Comparison of ENCODE assay signal across 8 cellular contexts in the genomic region with DNA sequence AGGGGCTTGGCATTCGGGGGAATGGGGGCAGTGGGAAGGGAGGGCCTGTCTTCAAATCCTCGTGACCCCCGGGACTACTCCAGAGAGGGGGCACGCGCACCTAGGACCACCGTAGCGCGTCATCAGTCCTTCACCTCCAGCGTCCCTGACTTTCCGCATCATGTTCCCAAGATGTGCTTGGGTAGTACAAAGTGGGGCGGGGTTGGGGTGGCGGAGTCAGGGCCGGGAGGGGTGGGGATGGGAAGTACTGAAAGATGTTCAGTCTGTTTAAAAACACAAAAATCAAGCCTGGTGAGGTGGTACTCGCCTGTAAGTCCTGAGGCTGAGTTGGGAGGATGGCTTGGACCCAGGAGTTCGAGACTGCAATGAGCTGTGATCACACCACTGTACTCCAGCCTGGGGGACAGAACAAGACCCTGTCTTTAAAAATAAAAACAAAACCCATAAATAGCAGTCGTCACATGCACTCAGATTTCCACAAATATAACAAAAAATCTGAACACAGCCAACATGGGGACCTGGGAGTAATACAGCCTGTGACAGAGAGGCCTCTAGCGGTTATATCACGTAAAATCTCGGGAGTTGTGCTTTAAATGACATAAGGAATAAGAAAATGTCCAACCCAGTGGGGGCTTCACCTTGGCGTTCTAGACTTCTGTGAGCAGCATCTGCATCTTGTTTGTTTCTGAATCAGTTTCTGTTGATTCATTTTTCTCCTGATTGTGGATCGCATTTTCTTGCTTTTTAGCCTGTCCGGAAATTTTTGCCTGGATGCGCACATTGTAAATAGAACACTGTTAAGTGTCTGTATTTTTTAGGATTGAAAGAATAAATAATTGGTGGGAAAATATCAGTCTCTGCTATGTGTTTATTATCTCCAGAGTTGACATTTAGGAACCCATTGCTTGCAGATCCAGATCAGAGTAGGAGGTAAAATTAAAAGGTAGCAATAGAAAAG. TPM values are rescaled to one million over a fixed set of nuclear protein-coding genes. Genes with fewer than 3 reads are reported as not detected.
DNase-seq lines count a peak whose midpoint lies in the region; ATAC-seq and TF ChIP-seq lines count a peak whose summit lies in the region.

No MANE protein-coding gene starts in this region.

- DNase-seq in NCI-H2196 (lab: John Stamatoyannopoulos, UW; ENCODE audit: unreplicated experiment) (peak; percentile 68), mucosa of descending colon (peak in 1 of 3 donors; percentile 68), ureter (ENCODE audit: low spot score) (peak; percentile 62)
- peak; percentile 17 to 35 for DNase-seq in activated CD4-positive, alpha-beta T cell treated with anti-CD3 and anti-CD28 coated beads for 4 hours

- H3K27ac ChIP-seq in BLaER1 (no peak overlapping the region), esophagus (ENCODE audit: low read depth in 2 of 2, low read length in 1 of 2) (peak overlapping the region; percentile 91 to 96)

- H4K20me1 ChIP-seq in BLaER1 = peaks cover 22% of the 10 kb centered on the region; the same call in 1 of the 2 replicates

- H3K27me3 ChIP-seq in BLaER1 = no peaks in the 10 kb centered on the region
- H3K27me3 ChIP-seq in esophagus (ENCODE audit: control insufficient read depth in 1 of 2, insufficient read depth in 2 of 2, low read length in 2 of 2) = no peaks in the 10 kb centered on the region

- ATAC-seq in GM19351 (IDR thresholded peaks at IDR 0.05; ENCODE audit: unreplicated experiment) (peak; percentile 37), mucosa of descending colon (peak; percentile 26), HG02642 (IDR thresholded peaks at IDR 0.05; ENCODE audit: poor library complexity, unreplicated experiment) (no peak)

- H3K4me3 ChIP-seq in BLaER1 (peak overlapping the region; percentile 85), esophagus (ENCODE audit: low read depth in 1 of 2, low read length in 2 of 2) (peak overlapping the region; percentile 18 to 72), mucosa of descending colon (no peak overlapping the region)

- intact Hi-C loops in mucosa of descending colon (cut with DNase I, micrococcal nuclease) = no loop called here

- TF ChIP-seq CTCF in mucosa of descending colon (IDR thresholded peaks at IDR 0.05) = peak; percentile 44

- H3K36me3 ChIP-seq in BLaER1 (no peaks in the 10 kb centered on the region), esophagus (ENCODE audit: control insufficient read depth in 2 of 2, insufficient read depth in 2 of 2, low read length in 1 of 2) (no peaks in the 10 kb centered on the region), mucosa of descending colon (ENCODE audit: low read depth) (no peaks in the 10 kb centered on the region)

- no peaks in the 10 kb centered on the region for H3K9me3 ChIP-seq in BLaER1
- H3K9me3 ChIP-seq in esophagus (ENCODE audit: control insufficient read depth in 2 of 2, insufficient read depth in 1 of 2, low read depth in 1 of 2, low read length in 1 of 2) = no peaks in the 10 kb centered on the region
- no peaks in the 10 kb centered on the region for H3K9me3 ChIP-seq in mucosa of descending colon

- peaks cover 28% of the 10 kb centered on the region for H3K4me1 ChIP-seq in BLaER1
- H3K4me1 ChIP-seq in esophagus (ENCODE audit: control insufficient read depth in 2 of 2, insufficient read depth in 2 of 2, low read length in 1 of 2) = peaks cover 2 to 21% of the 10 kb centered on the region in 2 donors
- peaks cover 10% of the 10 kb centered on the region for H3K4me1 ChIP-seq in mucosa of descending colon (ENCODE audit: low read depth)

- peak overlapping the region; percentile 92 for H3K4me2 ChIP-seq in BLaER1

- 11 to 14% methylated on average over 23 of the region's 23 CpGs for WGBS in esophagus, 2 donors

- H3K9ac ChIP-seq in BLaER1 = peak overlapping the region; percentile 74; the same call in 1 of the 2 replicates

RNA-seq across cellular contexts. Expression of a gene that starts 0.7 kb away (rescaled TPM):
- 10 to 100 TPM; 20.8 to 25.6 TPM for polyA plus RNA-seq in esophagus
- total RNA-seq in mucosa of descending colon = 10 to 100 TPM; 16.2 to 27.2 (median 26.1) TPM
- total RNA-seq in ureter = 73.6 TPM

RNA-seq across cellular contexts. Expression of a gene that starts 33.1 kb away (rescaled TPM):
- 10 to 100 TPM; 25.1 to 72.5 TPM for polyA plus RNA-seq in esophagus
- total RNA-seq in mucosa of descending colon (under 1 TPM in 2 of 3 donors, not detected in 1; 0.16 to 0.58 TPM), ureter (5.5 TPM)

RNA-seq across cellular contexts. Expression of a gene that starts 58.1 kb away (rescaled TPM):
- 10 to 100 TPM in 1 of 2 donors, 1 to 10 TPM in 1; 8.9 to 21.2 TPM for polyA plus RNA-seq in esophagus
- total RNA-seq in mucosa of descending colon (under 1 TPM in 1 of 3 donors, not detected in 2; 0.41 TPM), ureter (5.2 TPM)
